ENCODE assay signal across 29 cellular contexts in genomic region chr1:102783487-102783886, GRCh38.
"Had no signal": no experiment of that assay in that cellular context is flagged by ENCODE, and none has a peak within 500 bp of the region (broad histone marks: within the 10 kb centered on the region; RNA-seq: fewer than 3 reads in every experiment).

No MANE protein-coding gene starts in this region.

- DNase-seq: stimulated activated CD4-positive, alpha-beta T cell treated with anti-CD3 and anti-CD28 coated beads, Interleukin-2, amount 100 ng/mL, for 48 hours; stimulated activated CD4-positive, alpha-beta T cell treated with anti-CD3 and anti-CD28 coated beads, Interleukin-4, amount 100 ng/mL, for 1 hour; stimulated activated CD4-positive, alpha-beta T cell treated with anti-CD3 and anti-CD28 coated beads, Interleukin-4, amount 100 ng/mL, for 24 hours; stimulated activated CD4-positive, alpha-beta T cell treated with anti-CD3 and anti-CD28 coated beads, Interleukin-4, amount 100 ng/mL, for 4 hours; stimulated activated CD8-positive, alpha-beta memory T cell treated with anti-CD3 and anti-CD28 coated beads, Interleukin-4, amount 100 ng/mL, for 48 hours; stimulated activated naive B cell treated with anti-CD40 and anti-IgM and Interleukin-4, amounts not matched to agents 10 μg/mL and 1 μg/mL and 100 μg/mL, for 72 hours; stimulated activated naive CD4-positive, alpha-beta T cell; stimulated activated naive CD4-positive, alpha-beta T cell treated with Interleukin-2 at 50 U/mL for 16 hours; stimulated activated naive CD8-positive, alpha-beta T cell treated with anti-CD3 and anti-CD28 coated beads, Interleukin-15, amount 100 ng/mL, for 72 hours; stimulated activated naive CD8-positive, alpha-beta T cell treated with anti-CD3 and anti-CD28 coated beads, Interleukin-15, Interleukin-2, amounts not matched to agents 100 U/mL and 50 U/mL, for 24 hours; stomach; substantia nigra; testis; thyroid gland; tibial artery; transverse colon; trophoblast cell; upper lobe of left lung; upper lobe of right lung; uterus had no signal

- ATAC-seq: stimulated activated effector memory CD8-positive, alpha-beta T cell treated with anti-CD3 and anti-CD28 coated beads, Interleukin-12 subunit alpha, Interleukin-12 subunit beta, amount 100 ng/mL, for 72 hours; stimulated activated memory B cell treated with anti-CD40 and anti-IgM and Interleukin-4, amounts not matched to agents 10 μg/mL and 1 μg/mL and 100 μg/mL, for 72 hours; stimulated activated naive B cell treated with anti-CD40 and anti-IgM and Interleukin-4, amounts not matched to agents 10 μg/mL and 1 μg/mL and 100 μg/mL, for 72 hours; stimulated activated naive CD8-positive, alpha-beta T cell treated with anti-CD3 and anti-CD28 coated beads, Interleukin-15, amount 100 ng/mL, for 72 hours; stimulated activated naive CD8-positive, alpha-beta T cell treated with anti-CD3 and anti-CD28 coated beads, Interleukin-15, Interleukin-2, amounts not matched to agents 100 U/mL and 50 U/mL, for 24 hours; upper lobe of right lung had no signal

- H3K36me3 ChIP-seq: stomach, suprapubic skin, thoracic aorta, thyroid gland, tibial artery, tibial nerve, transverse colon, upper lobe of left lung, upper lobe of right lung, uterus, vagina had no signal

- H3K4me3 ChIP-seq: stomach, suprapubic skin, testis, thoracic aorta, thyroid gland, tibial artery, tibial nerve, transverse colon, upper lobe of left lung, upper lobe of right lung, uterus, vagina had no signal

- H3K4me3 Mint-ChIP-seq: stimulated activated effector memory CD8-positive, alpha-beta T cell treated with anti-CD3 and anti-CD28 coated beads, Interleukin-12 subunit alpha, Interleukin-12 subunit beta, amount 100 ng/mL, for 72 hours; stimulated activated memory B cell treated with anti-CD40 and anti-IgM and Interleukin-4, amounts not matched to agents 10 μg/mL and 1 μg/mL and 100 μg/mL, for 72 hours; stimulated activated naive B cell treated with anti-CD40 and anti-IgM and Interleukin-4, amounts not matched to agents 10 μg/mL and 1 μg/mL and 100 μg/mL, for 72 hours; stimulated activated naive CD8-positive, alpha-beta T cell treated with anti-CD3 and anti-CD28 coated beads, Interleukin-15, amount 100 ng/mL, for 72 hours; stimulated activated naive CD8-positive, alpha-beta T cell treated with anti-CD3 and anti-CD28 coated beads, Interleukin-15, Interleukin-2, amounts not matched to agents 100 ng/mL and 50 ng/mL, for 24 hours; type B pancreatic cell had no signal

- H3K4me1 Mint-ChIP-seq: stimulated activated effector memory CD8-positive, alpha-beta T cell treated with anti-CD3 and anti-CD28 coated beads, Interleukin-12 subunit alpha, Interleukin-12 subunit beta, amount 100 ng/mL, for 72 hours; stimulated activated memory B cell treated with anti-CD40 and anti-IgM and Interleukin-4, amounts not matched to agents 10 μg/mL and 1 μg/mL and 100 μg/mL, for 72 hours; stimulated activated naive B cell treated with anti-CD40 and anti-IgM and Interleukin-4, amounts not matched to agents 10 μg/mL and 1 μg/mL and 100 μg/mL, for 72 hours; stimulated activated naive CD8-positive, alpha-beta T cell treated with anti-CD3 and anti-CD28 coated beads, Interleukin-15, amount 100 ng/mL, for 72 hours had no signal

- H3K27ac ChIP-seq: stomach, suprapubic skin, testis, thoracic aorta, thyroid gland, tibial artery, tibial nerve, transverse colon, upper lobe of left lung, upper lobe of right lung, uterus, vagina had no signal

- H3K4me1 ChIP-seq: stomach, suprapubic skin, testis, thyroid gland, tibial artery, tibial nerve, transverse colon, upper lobe of left lung, upper lobe of right lung, uterus, vagina had no signal

- H3K9me3 ChIP-seq: testis, thoracic aorta, thyroid gland, tibial artery, transverse colon, upper lobe of left lung, upper lobe of right lung, uterus, vagina had no signal

- FAIRE-seq: urothelium cell line had no signal

- H3K27ac Mint-ChIP-seq: stimulated activated effector memory CD8-positive, alpha-beta T cell treated with anti-CD3 and anti-CD28 coated beads, Interleukin-12 subunit alpha, Interleukin-12 subunit beta, amount 100 ng/mL, for 72 hours; stimulated activated memory B cell treated with anti-CD40 and anti-IgM and Interleukin-4, amounts not matched to agents 10 μg/mL and 1 μg/mL and 100 μg/mL, for 72 hours; stimulated activated naive B cell treated with anti-CD40 and anti-IgM and Interleukin-4, amounts not matched to agents 10 μg/mL and 1 μg/mL and 100 μg/mL, for 72 hours; stimulated activated naive CD8-positive, alpha-beta T cell treated with anti-CD3 and anti-CD28 coated beads, Interleukin-15, amount 100 ng/mL, for 72 hours; stimulated activated naive CD8-positive, alpha-beta T cell treated with anti-CD3 and anti-CD28 coated beads, Interleukin-15, Interleukin-2, amounts not matched to agents 100 ng/mL and 50 ng/mL, for 24 hours; type B pancreatic cell had no signal

- H3K27me3 Mint-ChIP-seq: stimulated activated memory B cell treated with anti-CD40 and anti-IgM and Interleukin-4, amounts not matched to agents 10 μg/mL and 1 μg/mL and 100 μg/mL, for 72 hours; stimulated activated naive B cell treated with anti-CD40 and anti-IgM and Interleukin-4, amounts not matched to agents 10 μg/mL and 1 μg/mL and 100 μg/mL, for 72 hours; stimulated activated naive CD8-positive, alpha-beta T cell treated with anti-CD3 and anti-CD28 coated beads, Interleukin-15, amount 100 ng/mL, for 72 hours; stimulated activated naive CD8-positive, alpha-beta T cell treated with anti-CD3 and anti-CD28 coated beads, Interleukin-15, Interleukin-2, amounts not matched to agents 100 ng/mL and 50 ng/mL, for 24 hours; type B pancreatic cell had no signal

- H3K27me3 ChIP-seq: stomach, suprapubic skin, testis, thyroid gland, tibial artery, tibial nerve, transverse colon, upper lobe of left lung, upper lobe of right lung, uterus, vagina had no signal

- H3K36me3 Mint-ChIP-seq: stimulated activated effector memory CD8-positive, alpha-beta T cell treated with anti-CD3 and anti-CD28 coated beads, Interleukin-12 subunit alpha, Interleukin-12 subunit beta, amount 100 ng/mL, for 72 hours; stimulated activated memory B cell treated with anti-CD40 and anti-IgM and Interleukin-4, amounts not matched to agents 10 μg/mL and 1 μg/mL and 100 μg/mL, for 72 hours; stimulated activated naive B cell treated with anti-CD40 and anti-IgM and Interleukin-4, amounts not matched to agents 10 μg/mL and 1 μg/mL and 100 μg/mL, for 72 hours; type B pancreatic cell had no signal
